ENCODE assay signal across 18 cellular contexts in genomic region chr4:6246170-6246634, GRCh38. TPM values are rescaled to one million over a fixed set of nuclear protein-coding genes. Genes with fewer than 3 reads are reported as not detected.
"Had no signal": no experiment of that assay in that cellular context is flagged by ENCODE, and none has a peak within 500 bp of the region (broad histone marks: within the 10 kb centered on the region; RNA-seq: fewer than 3 reads in every experiment).

No MANE protein-coding gene starts in this region.

- H3K27ac Mint-ChIP-seq: activated naive CD8-positive, alpha-beta T cell; activated T-helper 1 cell treated with anti-CD3 and anti-CD28 coated beads, Interleukin-12 subunit alpha, Interleukin-12 subunit beta, Interleukin-2, Interleukin-4 antibody, amounts not matched to agents 30 ng/mL and 10 ng/mL and 1 ng/mL, durations not matched to agents 14 hours and 24 hours and 36 hours; natural killer cell; stimulated activated naive CD8-positive, alpha-beta T cell treated with anti-CD3 and anti-CD28 coated beads, Interleukin-15, Interleukin-2, amounts not matched to agents 100 ng/mL and 50 ng/mL, for 24 hours had no signal

- H3K9me3 ChIP-seq: lower lobe of right lung, right atrium auricular region, suprapubic skin, transverse colon, uterus had no signal

- ATAC-seq: foreskin keratinocyte, natural killer cell had no signal

- H3K9me3 Mint-ChIP-seq: natural killer cell had no signal

- H3K27me3 ChIP-seq: right atrium auricular region, uterus had no signal

- H3K36me3 ChIP-seq: lower lobe of right lung, right atrium auricular region, suprapubic skin, transverse colon, uterus, WERI-Rb-1 had no signal

- DNase-seq: activated CD4-positive, alpha-beta T cell treated with anti-CD3 and anti-CD28 coated beads, Interleukin-2, amount 50 U/mL, for 48 hours; activated gamma-delta T cell treated with Interleukin-2 at 50 U/mL for 16 hours; activated T-cell treated with anti-CD3 and anti-CD28 coated beads for 4 hours; foreskin keratinocyte; left cardiac atrium; lower lobe of right lung; natural killer cell; transverse colon; uterus; WERI-Rb-1 had no signal

- H3K4me1 ChIP-seq: foreskin keratinocyte, lower lobe of right lung, transverse colon, uterus had no signal

- H3K36me3 Mint-ChIP-seq: natural killer cell had no signal

- H3K27ac ChIP-seq: foreskin keratinocyte, lower lobe of right lung, right atrium auricular region, suprapubic skin, transverse colon, uterus, WERI-Rb-1 had no signal

- H3K4me3 Mint-ChIP-seq: activated naive CD8-positive, alpha-beta T cell; activated T-helper 1 cell treated with anti-CD3 and anti-CD28 coated beads, Interleukin-12 subunit alpha, Interleukin-12 subunit beta, Interleukin-2, Interleukin-4 antibody, amounts not matched to agents 30 ng/mL and 10 ng/mL and 1 ng/mL, durations not matched to agents 14 hours and 24 hours and 36 hours; natural killer cell; stimulated activated naive CD8-positive, alpha-beta T cell treated with anti-CD3 and anti-CD28 coated beads, Interleukin-15, Interleukin-2, amounts not matched to agents 100 ng/mL and 50 ng/mL, for 24 hours had no signal

RNA-seq across cellular contexts. Expression of gene JAKMIP1, which starts 45.9 kb away (rescaled TPM):
- total RNA-seq: dermis microvascular lymphatic vessel endothelial cell, epithelial cell of proximal tubule, fibroblast of lung, foreskin keratinocyte had no signal
- polyA plus RNA-seq: fibroblast of lung, foreskin keratinocyte had no signal
